ENCODE assay signal across 12 cellular contexts in genomic region chr15:28942046-28942445, GRCh38. TPM values are rescaled to one million over a fixed set of nuclear protein-coding genes. Genes with fewer than 3 reads are reported as not detected.
DNase-seq lines count a peak whose midpoint lies in the region; ATAC-seq and TF ChIP-seq lines count a peak whose summit lies in the region.
"Had no signal": no experiment of that assay in that cellular context is flagged by ENCODE, and none has a peak within 500 bp of the region (broad histone marks: within the 10 kb centered on the region; RNA-seq: fewer than 3 reads in every experiment).

No MANE protein-coding gene starts in this region.

- no peak for TF ChIP-seq CTCF in Peyer's patch (IDR thresholded peaks at IDR 0.05)
- no peak for TF ChIP-seq CTCF in endothelial cell (IDR thresholded peaks at IDR 0.05; ENCODE audit: unreplicated experiment)

- H3K27me3 Mint-ChIP-seq in endothelial cell (ENCODE audit: unreplicated experiment), result peaks cover 2% of the 10 kb centered on the region
- H3K27me3 Mint-ChIP-seq in stimulated activated naive CD8-positive, alpha-beta T cell treated with anti-CD3 and anti-CD28 coated beads, Interleukin-15, amount 100 ng/mL, for 72 hours, result no peaks in the 10 kb centered on the region

- H3K4me3 ChIP-seq in Peyer's patch, result no peak overlapping the region
- H3K4me3 ChIP-seq: GM23248 had no signal

- H3K9me3 Mint-ChIP-seq in endothelial cell (ENCODE audit: unreplicated experiment), result no peaks in the 10 kb centered on the region
- H3K9me3 Mint-ChIP-seq in stimulated activated naive CD8-positive, alpha-beta T cell treated with anti-CD3 and anti-CD28 coated beads, Interleukin-15, amount 100 ng/mL, for 72 hours, result peaks cover 5 to 7% of the 10 kb centered on the region in 2 donors

- H3K4me1 Mint-ChIP-seq in endothelial cell (ENCODE audit: unreplicated experiment), result peaks cover 15% of the 10 kb centered on the region
- peaks cover 99% of the 10 kb centered on the region for H3K4me1 Mint-ChIP-seq in stimulated activated naive CD8-positive, alpha-beta T cell treated with anti-CD3 and anti-CD28 coated beads, Interleukin-15, amount 100 ng/mL, for 72 hours

- H3K4me3 Mint-ChIP-seq in endothelial cell (ENCODE audit: unreplicated experiment), result peak overlapping the region; percentile 51
- H3K4me3 Mint-ChIP-seq in stimulated activated naive CD8-positive, alpha-beta T cell treated with anti-CD3 and anti-CD28 coated beads, Interleukin-15, amount 100 ng/mL, for 72 hours, result peak overlapping the region in 1 of 2 donors; percentile 64

- no peaks in the 10 kb centered on the region for H3K9me3 ChIP-seq in Peyer's patch

- ATAC-seq in stimulated activated naive CD8-positive, alpha-beta T cell treated with anti-CD3 and anti-CD28 coated beads, Interleukin-15, amount 100 ng/mL, for 72 hours, result peak; percentile 54
- ATAC-seq in HG02678 (IDR thresholded peaks at IDR 0.05; ENCODE audit: unreplicated experiment), result no peak

- no peak overlapping the region for H3K27ac ChIP-seq in Peyer's patch
- H3K27ac ChIP-seq: GM23248 had no signal

- H3K36me3 Mint-ChIP-seq in endothelial cell (ENCODE audit: low read depth, unreplicated experiment), result peaks cover 18% of the 10 kb centered on the region

- H3K36me3 ChIP-seq in Peyer's patch, result no peaks in the 10 kb centered on the region

- H3K27ac Mint-ChIP-seq in endothelial cell (ENCODE audit: unreplicated experiment), result peak overlapping the region; percentile 21
- H3K27ac Mint-ChIP-seq in stimulated activated naive CD8-positive, alpha-beta T cell treated with anti-CD3 and anti-CD28 coated beads, Interleukin-15, amount 100 ng/mL, for 72 hours, result peak overlapping the region in 1 of 2 donors; percentile 16
- H3K27ac Mint-ChIP-seq: CD4-positive, CD25-positive, alpha-beta regulatory T cell had no signal

- DNase-seq in Peyer's patch (peak in 2 of 3 donors; percentile 52 to 73), endothelial cell (ENCODE audit: low spot score) (no peak), globus pallidus (ENCODE audit: low spot score) (no peak)
- DNase-seq in activated CD8-positive, alpha-beta memory T cell treated with anti-CD3 and anti-CD28 coated beads, Interleukin-2, amount 50 U/mL, for 48 hours, result peak; percentile 56
- peak in 1 of 2 donors; percentile 33 for DNase-seq in stimulated activated naive CD8-positive, alpha-beta T cell treated with anti-CD3 and anti-CD28 coated beads, Interleukin-15, amount 100 ng/mL, for 72 hours
- no peak for DNase-seq in NK-92 treated with Interleukin-12 subunit alpha and Interleukin-12 subunit beta, amount 100 ng/mL, for 24 hours (lab: John Stamatoyannopoulos, UW)
- DNase-seq: GM23248, NCI-H187 treated with DMSO at 0.1 percent for 48 hours, T-helper 9 cell had no signal

- no peak for TF ChIP-seq POLR2A in Peyer's patch (IDR thresholded peaks at IDR 0.05)

- no peaks in the 10 kb centered on the region for H3K27me3 ChIP-seq in Peyer's patch

- H3K4me1 ChIP-seq in Peyer's patch, result no peaks in the 10 kb centered on the region

RNA-seq across cellular contexts. Expression of gene APBA2, which starts 56.3 kb away (rescaled TPM):
- total RNA-seq in Peyer's patch (10 to 100 TPM in 1 of 4 donors, 1 to 10 TPM in 3; 7.2 to 33.8 (median 8.8) TPM), endothelial cell (ENCODE audit: unreplicated experiment) (33.1 TPM)
- total RNA-seq: LHCN-M2 had no signal

Comparison
In these comparisons a context has a peak if more than half of its experiments do, and no peak if none do; other contexts are left out.
1. DNase-seq: peak in Peyer's patch (2 of 3) and activated CD8-positive, alpha-beta memory T cell treated with anti-CD3 and anti-CD28 coated beads, Interleukin-2, amount 50 U/mL, for 48 hours (single experiment); none in endothelial cell (single experiment), NK-92 treated with Interleukin-12 subunit alpha and Interleukin-12 subunit beta, amount 100 ng/mL, for 24 hours (single experiment) and globus pallidus (single experiment).